Comparison of ENCODE assay signal across 10 cellular contexts in genomic region chr12:45966486-45966885, GRCh38. TPM values are rescaled to one million over a fixed set of nuclear protein-coding genes. Genes with fewer than 3 reads are reported as not detected.
A peak's percentile ranks its signal among the peaks of the same experiment; 100 is the strongest.
DNase-seq lines count a peak whose midpoint lies in the region; ATAC-seq and TF ChIP-seq lines count a peak whose summit lies in the region.
"Had no signal": no experiment of that assay in that cellular context is flagged by ENCODE, and none has a peak within 500 bp of the region (broad histone marks: within the 10 kb centered on the region; RNA-seq: fewer than 3 reads in every experiment).

No MANE protein-coding gene starts in this region.

- no peaks in the 10 kb centered on the region for H3K27me3 ChIP-seq in Caco-2 (replicated peaks; ENCODE audit: control insufficient read depth, insufficient read depth, low read length)
- H3K27me3 ChIP-seq in SJSA1 (replicated peaks), result no peaks in the 10 kb centered on the region

- H3K9me3 ChIP-seq in Caco-2, result no peaks in the 10 kb centered on the region
- no peaks in the 10 kb centered on the region for H3K9me3 ChIP-seq in SJSA1 (replicated peaks)

- H3K4me3 ChIP-seq in Caco-2 (ENCODE audit: low read depth, low read length) (no peak overlapping the region), SJSA1 (no peak overlapping the region), fibroblast of the aortic adventitia (ENCODE audit: low read depth, low read length) (no peak overlapping the region)

- H3K27ac ChIP-seq in SJSA1, result peak overlapping the region; percentile 44

- BruUV-seq in Caco-2 (replicated peaks; lab: Mats Ljungman, UMichigan), result no TSS peak

- no peak for TF ChIP-seq CTCF in Caco-2 (IDR thresholded peaks at IDR 0.05; ENCODE audit: insufficient read depth in 1 of 2, low read depth in 1 of 2, low read length in 1 of 2, severe bottlenecking in 1 of 2, unreplicated experiment in 1 of 2)
- no peak for TF ChIP-seq CTCF in fibroblast of the aortic adventitia (IDR thresholded peaks at IDR 0.05; ENCODE audit: insufficient read depth, low read length)
- TF ChIP-seq CTCF in nephron (IDR thresholded peaks at IDR 0.05; ENCODE audit: unreplicated experiment in 3 of 3), result no peak

- ATAC-seq in HG02623 (IDR thresholded peaks at IDR 0.05; ENCODE audit: unreplicated experiment), result no peak

- H3K4me1 Mint-ChIP-seq in Caco-2 (ENCODE audit: low read depth, unreplicated experiment) (peaks cover 52% of the 10 kb centered on the region), nephron (peaks cover 35% of the 10 kb centered on the region)

- H3K4me3 Mint-ChIP-seq in Caco-2 (ENCODE audit: unreplicated experiment) (peak overlapping the region; percentile 3), nephron (no peak overlapping the region)

- CTCF ChIA-PET in Caco-2 (lab: Charles Lee), result no interaction called here

- H3K27ac Mint-ChIP-seq in Caco-2 (ENCODE audit: unreplicated experiment) (peak overlapping the region; percentile 65), nephron (peak overlapping the region; percentile 50 to 74 (median 68))

- peaks cover 21% of the 10 kb centered on the region for H3K9me3 Mint-ChIP-seq in Caco-2 (ENCODE audit: unreplicated experiment)
- peaks cover 5% of the 10 kb centered on the region for H3K9me3 Mint-ChIP-seq in nephron

- H3K4me1 ChIP-seq in Caco-2 (peaks cover 57% of the 10 kb centered on the region), SJSA1 (replicated peaks) (peaks cover 41% of the 10 kb centered on the region)

- intact Hi-C loops in Caco-2 (cut with micrococcal nuclease; ENCODE audit: unreplicated experiment), result no loop called here

- POLR2A ChIA-PET in Caco-2 (lab: Charles Lee), result no interaction called here

- H3K27me3 Mint-ChIP-seq in Caco-2 (ENCODE audit: insufficient read depth, unreplicated experiment) (no peaks in the 10 kb centered on the region), nephron (ENCODE audit: low read depth) (no peaks in the 10 kb centered on the region)

- H3K36me3 Mint-ChIP-seq in Caco-2 (ENCODE audit: insufficient read depth, unreplicated experiment) (peaks cover 81% of the 10 kb centered on the region), nephron (ENCODE audit: low read depth) (peaks cover 56% of the 10 kb centered on the region)

- H3K36me3 ChIP-seq in Caco-2 (ENCODE audit: control insufficient read depth, insufficient read depth, low read length) (0 out of 2 replicates have a peak, but pooled peaks cover 2% of the 10 kb centered on the region), SJSA1 (peaks cover 40% of the 10 kb centered on the region)

- DNase-seq in Caco-2 (peak in 1 of 2 experiments; percentile 40), SJSA1 (ENCODE audit: low read depth in 1 of 2, low spot score in 2 of 2) (peak in 1 of 2 experiments; percentile 51), fibroblast of the aortic adventitia (ENCODE audit: low read depth) (peak; percentile 82), NCI-H510A treated with DMSO at 0.1 percent for 48 hours (lab: John Stamatoyannopoulos, UW) (no peak)
- no peak for DNase-seq in stimulated activated naive CD4-positive, alpha-beta T cell treated with Interleukin-2 at 50 U/mL for 16 hours (lab: John Stamatoyannopoulos, UW)
- DNase-seq in activated CD4-positive, CD25-positive, alpha-beta regulatory T cell treated with anti-CD3 and anti-CD28 coated beads, Interleukin-2, amount 50 U/mL, for 72 hours, result no peak
- DNase-seq: DMS153, NCI-H1048 had no signal

RNA-seq across cellular contexts. Expression of gene SCAF11, which starts 23.9 kb away (rescaled TPM):
- total RNA-seq in Caco-2 (2022), result 285 and 292 TPM in 2 replicates
- total RNA-seq in SJSA1 (2014; rRNA removed; shearing (Covaris generic)), result 79.7 and 98.0 TPM in 2 replicates
- 134 and 341 TPM in 2 replicates for total RNA-seq in fibroblast of the aortic adventitia (ENCODE audit: low replicate concordance)
